ENCODE assay signal across 8 cellular contexts in genomic region chr5:143403607-143404415, GRCh38. TPM values are rescaled to one million over a fixed set of nuclear protein-coding genes. Genes with fewer than 3 reads are reported as not detected.
DNase-seq lines count a peak whose midpoint lies in the region; ATAC-seq, FAIRE-seq and TF ChIP-seq lines count a peak whose summit lies in the region.

Gene NR3C1, minus strand, starts transcription at chr5:143403686. Its CDS starts 2,847 bp downstream, at chr5:143400839.

- H3K27me3 ChIP-seq in DND-41 (ENCODE audit: insufficient read depth, low read length, poor library complexity) (no peaks in the 10 kb centered on the region), SJSA1 (replicated peaks) (no peaks in the 10 kb centered on the region)

- H2AFZ ChIP-seq in DND-41 (ENCODE audit: low read depth, low read length) = peak within 1 kb of the TSS; percentile 79

- H3K4me3 ChIP-seq in DND-41 (ENCODE audit: low read depth in 1 of 2, low read length in 2 of 2) (peak within 1 kb of the TSS; percentile 81 to 93), SJSA1 (peak within 1 kb of the TSS; percentile 87)

- peak within 1 kb of the TSS; percentile 86 for H3K4me2 ChIP-seq in DND-41 (ENCODE audit: insufficient read depth, low read length)

- no peak for FAIRE-seq in frontal cortex (lab: Jason Lieb, UNC)

- TF ChIP-seq CTCF in DND-41 (IDR thresholded peaks at IDR 0.05; ENCODE audit: borderline replicate concordance, extremely low read depth, low read length, poor library complexity, severe bottlenecking) = peak; percentile 66

- peak; percentile 54 for ATAC-seq in DND-41 (ENCODE audit: insufficient read depth, low read depth)
- peak; percentile 50 for ATAC-seq in GM21447 (IDR thresholded peaks at IDR 0.05; ENCODE audit: unreplicated experiment)

- peak within 1 kb of the TSS; percentile 96 for H3K27ac ChIP-seq in DND-41 (ENCODE audit: low read length)
- peak within 1 kb of the TSS; percentile 98 for H3K27ac ChIP-seq in SJSA1

- H3K9ac ChIP-seq in DND-41 (ENCODE audit: low read depth, low read length) = peak within 1 kb of the TSS; percentile 97

- no peaks in the 10 kb centered on the region for H3K9me3 ChIP-seq in DND-41 (ENCODE audit: insufficient read depth, low read length, severe bottlenecking)
- no peaks in the 10 kb centered on the region; the same call in 1 of the 2 replicates for H3K9me3 ChIP-seq in SJSA1 (replicated peaks)

- H3K36me3 ChIP-seq in DND-41 (ENCODE audit: insufficient read depth, low read length) = peaks cover 27% of the 10 kb centered on the region
- peaks cover 53% of the 10 kb centered on the region for H3K36me3 ChIP-seq in SJSA1

- H3K4me1 ChIP-seq in DND-41 (ENCODE audit: insufficient read depth, low read length) (peaks cover 69% of the 10 kb centered on the region), SJSA1 (replicated peaks) (peaks cover 41% of the 10 kb centered on the region)

- H4K20me1 ChIP-seq in DND-41 (ENCODE audit: insufficient read depth, low read length) = peaks cover 37% of the 10 kb centered on the region

- DNase-seq in DND-41 (peak; percentile 87), HuH-7.5 (ENCODE audit: low spot score) (peak; percentile 63), SJSA1 (ENCODE audit: low read depth in 1 of 2, low spot score in 2 of 2) (peak; percentile 95 to 98), frontal cortex (ENCODE audit: low spot score in 2 of 2) (peak; percentile 76 to 87), nucleus accumbens (lab: John Stamatoyannopoulos, UW) (peak; percentile 28 to 97 (median 84)), superior temporal gyrus (ENCODE audit: extremely low spot score) (peak; percentile 87)
- peak; percentile 71 to 88 (median 75) for DNase-seq in activated naive CD4-positive, alpha-beta T cell (lab: John Stamatoyannopoulos, UW)

- peaks cover 88% of the 10 kb centered on the region for H3K79me2 ChIP-seq in DND-41 (ENCODE audit: insufficient read depth, low read length)

RNA-seq across cellular contexts. Expression of gene NR3C1, which starts in this region (rescaled TPM):
- 76.3 and 86.5 TPM in 2 replicates for total RNA-seq in SJSA1 (2014; rRNA removed; shearing (Covaris generic))
- total RNA-seq in frontal cortex = 13.0 TPM

Comparison
In these comparisons a context has a peak if more than half of its experiments do, and no peak if none do; other contexts are left out.
1. Peak in every context shown above with its lines: DNase-seq, ATAC-seq, H3K4me3 ChIP-seq and H3K27ac ChIP-seq.